ENCODE assay signal across 2 cellular contexts in genomic region chr11:65501005-65501529, GRCh38.
A peak's percentile ranks its signal among the peaks of the same experiment; 100 is the strongest.
TF ChIP-seq lines count a peak whose summit lies in the region.

No MANE protein-coding gene starts in this region.

TF ChIP-seq in GM12878, 131 proteins besides CTCF, POLR2A, EP300 and RAD21 (continues in another document):
- peak; percentile 29; the same call in 1 of the 2 replicates for TF ChIP-seq BMI1 (IDR thresholded peaks at IDR 0.05; ENCODE audit: borderline replicate concordance)
- no peak for TF ChIP-seq NR2C2 (IDR thresholded peaks at IDR 0.05; ENCODE audit: borderline replicate concordance, control insufficient read depth, insufficient read length, low read depth)
- no peak for TF ChIP-seq SP1 (IDR thresholded peaks at IDR 0.05; ENCODE audit: low read depth, low read length)
- peak; percentile 6; the same call in 1 of the 2 replicates for TF ChIP-seq ZNF687 (IDR thresholded peaks at IDR 0.05)
- TF ChIP-seq CHD2 (IDR thresholded peaks at IDR 0.05; ENCODE audit: borderline replicate concordance, low read depth, low read length): no peak
- no peak for TF ChIP-seq IKZF2 (IDR thresholded peaks at IDR 0.05)
- peak; percentile 86 for TF ChIP-seq CHD1 (IDR thresholded peaks at IDR 0.05; ENCODE audit: low read depth, low read length)
- no peak for TF ChIP-seq ZZZ3 (IDR thresholded peaks at IDR 0.05; ENCODE audit: control insufficient read depth, insufficient read length, low read depth)
- TF ChIP-seq PAX5 (IDR thresholded peaks at IDR 0.05; ENCODE audit: borderline replicate concordance, low read depth, low read length): no peak
- no peak for TF ChIP-seq SMARCA5 (IDR thresholded peaks at IDR 0.05)
- TF ChIP-seq NFIC (IDR thresholded peaks at IDR 0.05; ENCODE audit: low read depth, low read length): no peak
- no peak for TF ChIP-seq CBFB (IDR thresholded peaks at IDR 0.05; ENCODE audit: low read depth)
- TF ChIP-seq MEF2B (IDR thresholded peaks at IDR 0.05; ENCODE audit: partially characterized antibody, poor library complexity, severe bottlenecking): no peak
- TF ChIP-seq E2F4 (IDR thresholded peaks at IDR 0.05; ENCODE audit: low read depth, low read length): no peak
- TF ChIP-seq, protein P1, sequence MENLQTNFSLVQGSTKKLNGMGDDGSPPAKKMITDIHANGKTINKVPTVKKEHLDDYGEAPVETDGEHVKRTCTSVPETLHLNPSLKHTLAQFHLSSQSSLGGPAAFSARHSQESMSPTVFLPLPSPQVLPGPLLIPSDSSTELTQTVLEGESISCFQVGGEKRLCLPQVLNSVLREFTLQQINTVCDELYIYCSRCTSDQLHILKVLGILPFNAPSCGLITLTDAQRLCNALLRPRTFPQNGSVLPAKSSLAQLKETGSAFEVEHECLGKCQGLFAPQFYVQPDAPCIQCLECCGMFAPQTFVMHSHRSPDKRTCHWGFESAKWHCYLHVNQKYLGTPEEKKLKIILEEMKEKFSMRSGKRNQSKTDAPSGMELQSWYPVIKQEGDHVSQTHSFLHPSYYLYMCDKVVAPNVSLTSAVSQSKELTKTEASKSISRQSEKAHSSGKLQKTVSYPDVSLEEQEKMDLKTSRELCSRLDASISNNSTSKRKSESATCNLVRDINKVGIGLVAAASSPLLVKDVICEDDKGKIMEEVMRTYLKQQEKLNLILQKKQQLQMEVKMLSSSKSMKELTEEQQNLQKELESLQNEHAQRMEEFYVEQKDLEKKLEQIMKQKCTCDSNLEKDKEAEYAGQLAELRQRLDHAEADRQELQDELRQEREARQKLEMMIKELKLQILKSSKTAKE (IDR thresholded peaks at IDR 0.05; ENCODE audit: low read depth, poor library complexity, severe bottlenecking): peak; percentile 26
- peak; percentile 21; the same call in 1 of the 2 replicates for TF ChIP-seq MYB (IDR thresholded peaks at IDR 0.05; ENCODE audit: borderline replicate concordance, low read depth, low read length)
- TF ChIP-seq BHLHE40 (IDR thresholded peaks at IDR 0.05; ENCODE audit: borderline replicate concordance in 1 of 2, low read depth in 2 of 2, low read length in 1 of 2): 0 out of 4 replicates have a peak, but pooled peaks of 1 of the 2 experiments have one; percentile 4
- no peak for TF ChIP-seq GATAD2B (conservative IDR thresholded peaks at IDR 0.05; ENCODE audit: low read depth)
- TF ChIP-seq, protein P2, sequence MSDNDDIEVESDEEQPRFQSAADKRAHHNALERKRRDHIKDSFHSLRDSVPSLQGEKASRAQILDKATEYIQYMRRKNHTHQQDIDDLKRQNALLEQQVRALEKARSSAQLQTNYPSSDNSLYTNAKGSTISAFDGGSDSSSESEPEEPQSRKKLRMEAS (IDR thresholded peaks at IDR 0.05; ENCODE audit: low read depth, low read length): no peak
- TF ChIP-seq TAF1 (IDR thresholded peaks at IDR 0.05; ENCODE audit: borderline replicate concordance, low read depth, low read length): peak; percentile 9; the same call in 1 of the 2 replicates
- TF ChIP-seq HDGF (IDR thresholded peaks at IDR 0.05): no peak

TF ChIP-seq in liver, 16 proteins besides CTCF, POLR2A, EP300 and RAD21:
- TF ChIP-seq ATF3 (IDR thresholded peaks at IDR 0.05) (no peak), NR2F2 (IDR thresholded peaks at IDR 0.05) (no peak), YY1 (IDR thresholded peaks at IDR 0.05) (no peak), FOXA1 (IDR thresholded peaks at IDR 0.05) (no peak), EGR1 (IDR thresholded peaks at IDR 0.05; ENCODE audit: low read depth in 2 of 2) (no peak), TAF1 (conservative IDR thresholded peaks at IDR 0.05) (no peak)
TF ChIP-seq in liver: peak in this region for 0.
